In genomic region chr7:87363342-87363741, GRCh38 we compare ENCODE assay signal across 8 cellular contexts.
"Had no signal": no experiment of that assay in that cellular context is flagged by ENCODE, and none has a peak within 500 bp of the region (broad histone marks: within the 10 kb centered on the region; RNA-seq: fewer than 3 reads in every experiment).

No MANE protein-coding gene starts in this region.

- ATAC-seq: GM23338, HCT116 had no signal

- H3K4me3 ChIP-seq: GM23338 had no signal

- DNase-seq: H9, HFFc6, KBM-7 had no signal

- H3K27ac ChIP-seq: HL-60 had no signal

- FAIRE-seq: H1, H54 had no signal
